Comparison of ENCODE assay signal across 1 cellular context in the genomic region with DNA sequence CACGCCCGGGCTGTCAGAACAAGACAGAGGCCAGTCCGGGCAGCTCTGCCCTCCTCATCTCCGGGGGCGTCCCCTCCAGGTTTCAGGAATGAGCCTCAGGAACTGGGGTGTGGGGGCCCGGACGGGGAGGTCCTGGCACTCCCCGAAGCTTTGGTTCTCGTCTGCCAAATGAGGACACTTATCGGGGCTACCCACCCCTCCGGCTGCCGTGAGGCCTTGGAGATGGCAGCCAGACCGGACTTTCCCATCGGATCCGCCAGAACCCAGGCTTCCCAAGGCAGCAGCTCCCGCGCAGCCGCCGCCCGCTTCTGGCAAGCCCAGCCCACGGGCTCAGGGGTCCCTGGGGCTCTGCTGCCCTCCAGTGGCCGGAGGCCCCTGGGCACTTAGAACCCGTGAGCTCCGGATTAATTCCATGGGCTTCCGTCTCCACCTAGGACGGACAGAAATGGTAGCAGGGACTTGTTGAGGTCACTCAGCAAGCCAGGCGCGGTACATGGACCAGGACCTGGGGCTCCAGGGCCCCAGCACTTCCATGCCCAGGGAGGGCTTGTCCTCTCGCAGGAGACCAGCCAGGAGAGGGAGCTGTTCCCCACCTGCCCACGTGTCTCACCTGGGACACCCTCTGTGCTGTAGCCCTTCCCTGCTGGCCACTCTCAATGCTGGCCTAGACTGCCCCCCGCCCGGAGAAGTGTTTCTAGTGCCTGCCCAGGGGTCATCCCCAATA.
TF ChIP-seq lines count a peak whose summit lies in the region.

No MANE protein-coding gene starts in this region.

TF ChIP-seq in HepG2, 621 proteins besides CTCF, POLR2A, EP300 and RAD21 (continued from another document and continues in another):
- TF ChIP-seq ZNF609 (CRISPR knock-in tag; IDR thresholded peaks at IDR 0.05; ENCODE audit: borderline replicate concordance) = peak; percentile 23; the same call in 1 of the 2 replicates
- 0 out of 2 replicates have a peak, but pooled peaks have one; percentile 30 for TF ChIP-seq PCBP1 (IDR thresholded peaks at IDR 0.05; ENCODE audit: borderline replicate concordance, low read depth, low read length)
- peak; percentile 57; the same call in 1 of the 2 replicates for TF ChIP-seq ZNF235 (CRISPR knock-in tag; IDR thresholded peaks at IDR 0.05; ENCODE audit: borderline replicate concordance)
- TF ChIP-seq MAFF (IDR thresholded peaks at IDR 0.05; ENCODE audit: low read depth, low read length) = no peak
- TF ChIP-seq THAP11 (CRISPR knock-in tag; IDR thresholded peaks at IDR 0.05) = peak; percentile 45; the same call in 1 of the 2 replicates
- TF ChIP-seq SALL1 (CRISPR knock-in tag; IDR thresholded peaks at IDR 0.05) = peak; percentile 64
- no peak for TF ChIP-seq ZNF691 (CRISPR knock-in tag; IDR thresholded peaks at IDR 0.05; ENCODE audit: borderline replicate concordance, low read depth)
- no peak for TF ChIP-seq FOSL1 (CRISPR knock-in tag; IDR thresholded peaks at IDR 0.05; ENCODE audit: borderline replicate concordance)
- TF ChIP-seq UBTF (CRISPR knock-in tag; IDR thresholded peaks at IDR 0.05) = peak; percentile 44
- TF ChIP-seq ZSCAN21 (CRISPR knock-in tag; IDR thresholded peaks at IDR 0.05; ENCODE audit: borderline replicate concordance) = 0 out of 2 replicates have a peak, but pooled peaks have one; percentile 71
- TF ChIP-seq ZFX (CRISPR knock-in tag; IDR thresholded peaks at IDR 0.05; ENCODE audit: low read depth) = peak; percentile 53; the same call in 1 of the 2 replicates
- TF ChIP-seq, protein P1, sequence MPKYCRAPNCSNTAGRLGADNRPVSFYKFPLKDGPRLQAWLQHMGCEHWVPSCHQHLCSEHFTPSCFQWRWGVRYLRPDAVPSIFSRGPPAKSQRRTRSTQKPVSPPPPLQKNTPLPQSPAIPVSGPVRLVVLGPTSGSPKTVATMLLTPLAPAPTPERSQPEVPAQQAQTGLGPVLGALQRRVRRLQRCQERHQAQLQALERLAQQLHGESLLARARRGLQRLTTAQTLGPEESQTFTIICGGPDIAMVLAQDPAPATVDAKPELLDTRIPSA (CRISPR knock-in tag; IDR thresholded peaks at IDR 0.05; ENCODE audit: borderline replicate concordance) = 0 out of 2 replicates have a peak, but pooled peaks have one; percentile 50
- no peak for TF ChIP-seq ZMYM2 (CRISPR knock-in tag; IDR thresholded peaks at IDR 0.05)
- no peak for TF ChIP-seq MEIS2 (CRISPR knock-in tag; IDR thresholded peaks at IDR 0.05)
- no peak for TF ChIP-seq ZNF34 (CRISPR knock-in tag; IDR thresholded peaks at IDR 0.05; ENCODE audit: borderline replicate concordance)
- TF ChIP-seq ZNF598 (CRISPR knock-in tag; IDR thresholded peaks at IDR 0.05; ENCODE audit: borderline replicate concordance) = no peak
- TF ChIP-seq, protein P2, sequence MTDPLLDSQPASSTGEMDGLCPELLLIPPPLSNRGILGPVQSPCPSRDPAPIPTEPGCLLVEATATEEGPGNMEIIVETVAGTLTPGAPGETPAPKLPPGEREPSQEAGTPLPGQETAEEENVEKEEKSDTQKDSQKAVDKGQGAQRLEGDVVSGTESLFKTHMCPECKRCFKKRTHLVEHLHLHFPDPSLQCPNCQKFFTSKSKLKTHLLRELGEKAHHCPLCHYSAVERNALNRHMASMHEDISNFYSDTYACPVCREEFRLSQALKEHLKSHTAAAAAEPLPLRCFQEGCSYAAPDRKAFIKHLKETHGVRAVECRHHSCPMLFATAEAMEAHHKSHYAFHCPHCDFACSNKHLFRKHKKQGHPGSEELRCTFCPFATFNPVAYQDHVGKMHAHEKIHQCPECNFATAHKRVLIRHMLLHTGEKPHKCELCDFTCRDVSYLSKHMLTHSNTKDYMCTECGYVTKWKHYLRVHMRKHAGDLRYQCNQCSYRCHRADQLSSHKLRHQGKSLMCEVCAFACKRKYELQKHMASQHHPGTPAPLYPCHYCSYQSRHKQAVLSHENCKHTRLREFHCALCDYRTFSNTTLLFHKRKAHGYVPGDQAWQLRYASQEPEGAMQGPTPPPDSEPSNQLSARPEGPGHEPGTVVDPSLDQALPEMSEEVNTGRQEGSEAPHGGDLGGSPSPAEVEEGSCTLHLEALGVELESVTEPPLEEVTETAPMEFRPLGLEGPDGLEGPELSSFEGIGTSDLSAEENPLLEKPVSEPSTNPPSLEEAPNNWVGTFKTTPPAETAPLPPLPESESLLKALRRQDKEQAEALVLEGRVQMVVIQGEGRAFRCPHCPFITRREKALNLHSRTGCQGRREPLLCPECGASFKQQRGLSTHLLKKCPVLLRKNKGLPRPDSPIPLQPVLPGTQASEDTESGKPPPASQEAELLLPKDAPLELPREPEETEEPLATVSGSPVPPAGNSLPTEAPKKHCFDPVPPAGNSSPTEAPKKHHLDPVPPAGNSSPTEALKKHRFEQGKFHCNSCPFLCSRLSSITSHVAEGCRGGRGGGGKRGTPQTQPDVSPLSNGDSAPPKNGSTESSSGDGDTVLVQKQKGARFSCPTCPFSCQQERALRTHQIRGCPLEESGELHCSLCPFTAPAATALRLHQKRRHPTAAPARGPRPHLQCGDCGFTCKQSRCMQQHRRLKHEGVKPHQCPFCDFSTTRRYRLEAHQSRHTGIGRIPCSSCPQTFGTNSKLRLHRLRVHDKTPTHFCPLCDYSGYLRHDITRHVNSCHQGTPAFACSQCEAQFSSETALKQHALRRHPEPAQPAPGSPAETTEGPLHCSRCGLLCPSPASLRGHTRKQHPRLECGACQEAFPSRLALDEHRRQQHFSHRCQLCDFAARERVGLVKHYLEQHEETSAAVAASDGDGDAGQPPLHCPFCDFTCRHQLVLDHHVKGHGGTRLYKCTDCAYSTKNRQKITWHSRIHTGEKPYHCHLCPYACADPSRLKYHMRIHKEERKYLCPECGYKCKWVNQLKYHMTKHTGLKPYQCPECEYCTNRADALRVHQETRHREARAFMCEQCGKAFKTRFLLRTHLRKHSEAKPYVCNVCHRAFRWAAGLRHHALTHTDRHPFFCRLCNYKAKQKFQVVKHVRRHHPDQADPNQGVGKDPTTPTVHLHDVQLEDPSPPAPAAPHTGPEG (CRISPR knock-in tag; IDR thresholded peaks at IDR 0.05) = 0 out of 2 replicates have a peak, but pooled peaks have one; percentile 52
- no peak for TF ChIP-seq ZFP37 (CRISPR knock-in tag; IDR thresholded peaks at IDR 0.05; ENCODE audit: borderline replicate concordance)
- no peak for TF ChIP-seq ZKSCAN5 (CRISPR knock-in tag; IDR thresholded peaks at IDR 0.05)
- 0 out of 2 replicates have a peak, but pooled peaks have one; percentile 73 for TF ChIP-seq ZNF274 (CRISPR knock-in tag; IDR thresholded peaks at IDR 0.05)
- peak; percentile 86 for TF ChIP-seq ZMYM4 (CRISPR knock-in tag; IDR thresholded peaks at IDR 0.05)
- TF ChIP-seq, protein P3, sequence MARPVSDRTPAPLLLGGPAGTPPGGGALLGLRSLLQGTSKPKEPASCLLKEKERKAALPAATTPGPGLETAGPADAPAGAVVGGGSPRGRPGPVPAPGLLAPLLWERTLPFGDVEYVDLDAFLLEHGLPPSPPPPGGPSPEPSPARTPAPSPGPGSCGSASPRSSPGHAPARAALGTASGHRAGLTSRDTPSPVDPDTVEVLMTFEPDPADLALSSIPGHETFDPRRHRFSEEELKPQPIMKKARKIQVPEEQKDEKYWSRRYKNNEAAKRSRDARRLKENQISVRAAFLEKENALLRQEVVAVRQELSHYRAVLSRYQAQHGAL (CRISPR knock-in tag; IDR thresholded peaks at IDR 0.05; ENCODE audit: not compliant biosample characterization) = no peak
- TF ChIP-seq YY1 (IDR thresholded peaks at IDR 0.05; ENCODE audit: insufficient read depth, insufficient replicate concordance, low read depth, low read length) = peak; percentile 72
- TF ChIP-seq MIER3 (CRISPR knock-in tag; IDR thresholded peaks at IDR 0.05; ENCODE audit: borderline replicate concordance) = peak; percentile 25; the same call in 1 of the 2 replicates
- TF ChIP-seq ZNF619 (CRISPR knock-in tag; IDR thresholded peaks at IDR 0.05) = no peak
- TF ChIP-seq DZIP1 (CRISPR knock-in tag; IDR thresholded peaks at IDR 0.05) = peak; percentile 83; the same call in 1 of the 2 replicates
- 0 out of 2 replicates have a peak, but pooled peaks have one; percentile 33 for TF ChIP-seq MED13 (CRISPR knock-in tag; IDR thresholded peaks at IDR 0.05)
- TF ChIP-seq ZNF292 (CRISPR knock-in tag; IDR thresholded peaks at IDR 0.05; ENCODE audit: borderline replicate concordance, low read depth) = 0 out of 2 replicates have a peak, but pooled peaks have one; percentile 28
- TF ChIP-seq CREB1 (IDR thresholded peaks at IDR 0.05) = no peak
- TF ChIP-seq CREB1 (CRISPR knock-in tag; IDR thresholded peaks at IDR 0.05) = no peak
- peak; percentile 9 for TF ChIP-seq ZFP36 (IDR thresholded peaks at IDR 0.05; ENCODE audit: borderline replicate concordance, low read depth, low read length, partially characterized antibody)
- TF ChIP-seq KDM5B (CRISPR knock-in tag; IDR thresholded peaks at IDR 0.05; ENCODE audit: borderline replicate concordance) = peak; percentile 80; the same call in 1 of the 2 replicates
- TF ChIP-seq ZNF552 (CRISPR knock-in tag; IDR thresholded peaks at IDR 0.05; ENCODE audit: borderline replicate concordance) = no peak
- peak; percentile 91 for TF ChIP-seq HNF1B (CRISPR knock-in tag; IDR thresholded peaks at IDR 0.05)
